Comparison of ENCODE assay signal across 8 cellular contexts in the genomic region with DNA sequence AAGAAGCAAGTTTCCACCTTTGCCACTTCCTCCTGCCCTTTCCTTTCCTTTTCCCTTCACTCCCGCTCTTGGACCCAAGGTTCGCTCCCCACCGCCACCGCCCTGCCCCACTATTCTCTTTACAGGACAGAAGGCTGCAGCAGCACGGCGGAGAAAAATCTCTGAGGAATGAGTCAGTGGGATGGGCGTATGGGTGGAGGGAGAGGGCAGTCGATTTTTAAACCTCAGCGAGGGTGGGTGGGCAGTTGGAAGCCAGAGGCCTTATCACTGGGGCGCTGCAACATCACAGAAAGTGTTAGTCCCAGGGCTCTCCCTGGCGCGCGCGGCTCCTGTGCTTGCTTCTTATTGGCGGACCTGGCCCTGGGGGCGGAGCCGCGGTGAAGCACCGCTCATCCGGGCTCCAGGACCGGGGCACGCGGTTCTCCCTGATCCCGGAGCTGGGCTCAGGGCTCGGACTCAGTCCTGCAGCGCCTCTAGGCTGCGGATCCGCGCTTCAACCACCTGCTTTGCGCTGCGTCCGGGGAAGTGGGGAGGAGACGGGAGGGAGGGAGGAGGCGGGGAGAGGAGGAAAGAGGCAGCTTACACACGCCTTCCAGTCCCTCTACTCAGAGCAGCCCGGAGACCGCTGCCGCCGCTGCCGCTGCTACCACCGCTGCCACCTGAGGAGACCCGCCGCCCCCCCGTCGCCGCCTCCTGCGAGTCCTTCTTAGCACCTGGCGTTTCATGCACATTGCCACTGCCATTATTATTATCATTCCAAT. TPM values are rescaled to one million over a fixed set of nuclear protein-coding genes. Genes with fewer than 3 reads are reported as not detected.
DNase-seq lines count a peak whose midpoint lies in the region; TF ChIP-seq lines count a peak whose summit lies in the region.

Gene ALCAM, plus strand, starts transcription at position 608 of the 761 bp plus-strand sequence.

- no peak for TF ChIP-seq EP300 in stomach (IDR thresholded peaks at IDR 0.05)

- H3K27ac Mint-ChIP-seq in nephron progenitor cell: peak within 1 kb of the TSS; percentile 92

- peaks cover 21% of the 10 kb centered on the region for H3K27me3 Mint-ChIP-seq in nephron progenitor cell (ENCODE audit: low read depth, poor library complexity)

- H3K36me3 Mint-ChIP-seq in nephron progenitor cell (ENCODE audit: low read depth): no peaks in the 10 kb centered on the region

- H3K9me3 Mint-ChIP-seq in nephron progenitor cell: no peaks in the 10 kb centered on the region

- peak; percentile 72 for DNase-seq in G401 (ENCODE audit: low spot score)
- peak; percentile 98 for DNase-seq in H4 (ENCODE audit: low spot score)
- peak; percentile 93 for DNase-seq in activated effector memory CD4-positive, alpha-beta T cell treated with anti-CD3 and anti-CD28 coated beads, Interleukin-2, amount 50 U/mL, for 16 hours
- peak; percentile 98 for DNase-seq in fibroblast of the conjunctiva (ENCODE audit: low read depth)
- peak; percentile 91 for DNase-seq in nephron progenitor cell
- DNase-seq in stomach: peak; percentile 96

- 0 to 1% (median 1%) methylated on average over 36 to 48 of the region's 48 CpGs for WGBS in stomach, 5 donors

- H3K27ac ChIP-seq in stomach: peak within 1 kb of the TSS; percentile 88 to 97 (median 89)

- in situ Hi-C loops in G401 (cut with HindIII; ENCODE audit: low sequenced_read_pairs): no loop called here

- H3K4me3 ChIP-seq in stomach: peak within 1 kb of the TSS; percentile 53 to 75 (median 64)

- TF ChIP-seq CTCF in LNCAP (IDR thresholded peaks at IDR 0.05) (peak; percentile 72), nephron progenitor cell (IDR thresholded peaks at IDR 0.05) (no peak), stomach (IDR thresholded peaks at IDR 0.05) (peak in 5 of 7 experiments; percentile 33 to 90 (median 61))

- peak; percentile 76 for TF ChIP-seq POLR2A in Raji (IDR thresholded peaks at IDR 0.05; ENCODE audit: insufficient read depth, low read depth, low read length)
- peak in 2 of 4 donors; percentile 32 to 90 for TF ChIP-seq POLR2A in stomach (IDR thresholded peaks at IDR 0.05)

- H3K27me3 ChIP-seq in stomach: no peaks in the 10 kb centered on the region

- peaks cover 54% of the 10 kb centered on the region for H3K4me1 Mint-ChIP-seq in nephron progenitor cell

- peaks cover 6 to 51% (median 36%) of the 10 kb centered on the region in 4 donors for H3K4me1 ChIP-seq in stomach

- peak within 1 kb of the TSS; percentile 95 for H3K4me3 Mint-ChIP-seq in nephron progenitor cell

- no peaks in the 10 kb centered on the region for H3K36me3 ChIP-seq in stomach

- intact Hi-C loops in stomach (cut with DNase I; ENCODE audit: low total_unique reads): no loop called here

- H3K9me3 ChIP-seq in stomach: no peaks in the 10 kb centered on the region

RNA-seq across cellular contexts. Expression of gene ALCAM, which starts in this region (rescaled TPM):
- total RNA-seq in G401 (2014; rRNA removed; shearing (Covaris generic)): 0.24 and 0.49 TPM in 2 replicates
- total RNA-seq in H4 (2014; rRNA removed; shearing (Covaris generic)): 78.1 and 88.4 TPM in 2 replicates
- 100 to 1,000 TPM in 1 of 5 donors, 10 to 100 TPM in 4; 50.4 to 121 (median 53.1) TPM for total RNA-seq in stomach
- 10 to 100 TPM; 11.3 to 25.5 (median 15.4) TPM for polyA plus RNA-seq in stomach

Comparison
In these comparisons a context has a peak if more than half of its experiments do, and no peak if none do; other contexts are left out.
1. Peak in every context shown above with its lines: DNase-seq, H3K4me3 ChIP-seq and H3K27ac ChIP-seq.
2. RNA of gene ALCAM (total RNA-seq): 78.1 to 88.4 TPM in H4 and 50.4 to 121 TPM in stomach; 0.24 to 0.49 TPM in G401; every median in the first group is over 10 times any median in the second.
3. Peak in DNase-seq in G401; RNA of the gene not detected or under 1 TPM.